1 cellular context compared by ENCODE assay signal in genomic region chr17:39653662-39654331, GRCh38.
TF ChIP-seq lines count a peak whose summit lies in the region.

No MANE protein-coding gene starts in this region.

TF ChIP-seq in HepG2, 621 proteins besides CTCF, POLR2A, EP300 and RAD21 (continued from another document and continues in another):
- TF ChIP-seq, protein P1, sequence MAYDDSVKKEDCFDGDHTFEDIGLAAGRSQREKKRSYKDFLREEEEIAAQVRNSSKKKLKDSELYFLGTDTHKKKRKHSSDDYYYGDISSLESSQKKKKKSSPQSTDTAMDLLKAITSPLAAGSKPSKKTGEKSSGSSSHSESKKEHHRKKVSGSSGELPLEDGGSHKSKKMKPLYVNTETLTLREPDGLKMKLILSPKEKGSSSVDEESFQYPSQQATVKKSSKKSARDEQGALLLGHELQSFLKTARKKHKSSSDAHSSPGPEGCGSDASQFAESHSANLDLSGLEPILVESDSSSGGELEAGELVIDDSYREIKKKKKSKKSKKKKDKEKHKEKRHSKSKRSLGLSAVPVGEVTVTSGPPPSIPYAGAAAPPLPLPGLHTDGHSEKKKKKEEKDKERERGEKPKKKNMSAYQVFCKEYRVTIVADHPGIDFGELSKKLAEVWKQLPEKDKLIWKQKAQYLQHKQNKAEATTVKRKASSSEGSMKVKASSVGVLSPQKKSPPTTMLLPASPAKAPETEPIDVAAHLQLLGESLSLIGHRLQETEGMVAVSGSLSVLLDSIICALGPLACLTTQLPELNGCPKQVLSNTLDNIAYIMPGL (CRISPR knock-in tag; IDR thresholded peaks at IDR 0.05; ENCODE audit: borderline replicate concordance in 1 of 2, low read depth in 1 of 2) = peak; percentile 68 to 88; a peak in 3 of 4 replicates
- TF ChIP-seq CEBPB (IDR thresholded peaks at IDR 0.05; ENCODE audit: borderline replicate concordance, low read depth, low read length) (0 out of 2 replicates have a peak, but pooled peaks have one; percentile 2), FOXK2 (IDR thresholded peaks at IDR 0.05) (no peak), ZNF263 (CRISPR knock-in tag; IDR thresholded peaks at IDR 0.05) (peak; percentile 75; the same call in 1 of the 2 replicates), ELF1 (CRISPR knock-in tag; IDR thresholded peaks at IDR 0.05) (no peak), KIAA2018 (CRISPR knock-in tag; IDR thresholded peaks at IDR 0.05; ENCODE audit: borderline replicate concordance) (no peak), REL (CRISPR knock-in tag; conservative IDR thresholded peaks at IDR 0.05) (no peak), ZNF44 (CRISPR knock-in tag; IDR thresholded peaks at IDR 0.05) (no peak), HOXD1 (CRISPR knock-in tag; IDR thresholded peaks at IDR 0.05) (no peak), JUND (CRISPR knock-in tag; IDR thresholded peaks at IDR 0.05) (0 out of 2 replicates have a peak, but pooled peaks have one; percentile 53), ZNF788 (CRISPR knock-in tag; IDR thresholded peaks at IDR 0.05; ENCODE audit: borderline replicate concordance) (peak; percentile 54; the same call in 1 of the 2 replicates), ZNF781 (CRISPR knock-in tag; IDR thresholded peaks at IDR 0.05; ENCODE audit: borderline replicate concordance, not compliant biosample characterization) (no peak), MYC (CRISPR knock-in tag; IDR thresholded peaks at IDR 0.05; ENCODE audit: borderline replicate concordance) (0 out of 2 replicates have a peak, but pooled peaks have one; percentile 17), RARA (CRISPR knock-in tag; IDR thresholded peaks at IDR 0.05) (peak; percentile 95), ATF1 (CRISPR knock-in tag; IDR thresholded peaks at IDR 0.05) (no peak), ATF5 (CRISPR knock-in tag; IDR thresholded peaks at IDR 0.05; ENCODE audit: low read depth) (no peak), ZFYVE20 (CRISPR knock-in tag; IDR thresholded peaks at IDR 0.05; ENCODE audit: borderline replicate concordance, low read depth) (no peak), ASH2L (IDR thresholded peaks at IDR 0.05; ENCODE audit: insufficient read length, low read depth, low read length) (no peak), NFYC (CRISPR knock-in tag; IDR thresholded peaks at IDR 0.05) (no peak)
- TF ChIP-seq, protein P2, sequence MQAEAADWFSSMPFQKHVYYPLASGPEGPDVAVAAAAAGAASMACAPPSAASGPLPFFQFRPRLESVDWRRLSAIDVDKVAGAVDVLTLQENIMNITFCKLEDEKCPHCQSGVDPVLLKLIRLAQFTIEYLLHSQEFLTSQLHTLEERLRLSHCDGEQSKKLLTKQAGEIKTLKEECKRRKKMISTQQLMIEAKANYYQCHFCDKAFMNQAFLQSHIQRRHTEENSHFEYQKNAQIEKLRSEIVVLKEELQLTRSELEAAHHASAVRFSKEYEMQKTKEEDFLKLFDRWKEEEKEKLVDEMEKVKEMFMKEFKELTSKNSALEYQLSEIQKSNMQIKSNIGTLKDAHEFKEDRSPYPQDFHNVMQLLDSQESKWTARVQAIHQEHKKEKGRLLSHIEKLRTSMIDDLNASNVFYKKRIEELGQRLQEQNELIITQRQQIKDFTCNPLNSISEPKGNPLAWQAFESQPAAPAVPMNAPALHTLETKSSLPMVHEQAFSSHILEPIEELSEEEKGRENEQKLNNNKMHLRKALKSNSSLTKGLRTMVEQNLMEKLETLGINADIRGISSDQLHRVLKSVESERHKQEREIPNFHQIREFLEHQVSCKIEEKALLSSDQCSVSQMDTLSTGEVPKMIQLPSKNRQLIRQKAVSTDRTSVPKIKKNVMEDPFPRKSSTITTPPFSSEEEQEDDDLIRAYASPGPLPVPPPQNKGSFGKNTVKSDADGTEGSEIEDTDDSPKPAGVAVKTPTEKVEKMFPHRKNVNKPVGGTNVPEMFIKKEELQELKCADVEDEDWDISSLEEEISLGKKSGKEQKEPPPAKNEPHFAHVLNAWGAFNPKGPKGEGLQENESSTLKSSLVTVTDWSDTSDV (CRISPR knock-in tag; IDR thresholded peaks at IDR 0.05) = no peak
- TF ChIP-seq, protein P3, sequence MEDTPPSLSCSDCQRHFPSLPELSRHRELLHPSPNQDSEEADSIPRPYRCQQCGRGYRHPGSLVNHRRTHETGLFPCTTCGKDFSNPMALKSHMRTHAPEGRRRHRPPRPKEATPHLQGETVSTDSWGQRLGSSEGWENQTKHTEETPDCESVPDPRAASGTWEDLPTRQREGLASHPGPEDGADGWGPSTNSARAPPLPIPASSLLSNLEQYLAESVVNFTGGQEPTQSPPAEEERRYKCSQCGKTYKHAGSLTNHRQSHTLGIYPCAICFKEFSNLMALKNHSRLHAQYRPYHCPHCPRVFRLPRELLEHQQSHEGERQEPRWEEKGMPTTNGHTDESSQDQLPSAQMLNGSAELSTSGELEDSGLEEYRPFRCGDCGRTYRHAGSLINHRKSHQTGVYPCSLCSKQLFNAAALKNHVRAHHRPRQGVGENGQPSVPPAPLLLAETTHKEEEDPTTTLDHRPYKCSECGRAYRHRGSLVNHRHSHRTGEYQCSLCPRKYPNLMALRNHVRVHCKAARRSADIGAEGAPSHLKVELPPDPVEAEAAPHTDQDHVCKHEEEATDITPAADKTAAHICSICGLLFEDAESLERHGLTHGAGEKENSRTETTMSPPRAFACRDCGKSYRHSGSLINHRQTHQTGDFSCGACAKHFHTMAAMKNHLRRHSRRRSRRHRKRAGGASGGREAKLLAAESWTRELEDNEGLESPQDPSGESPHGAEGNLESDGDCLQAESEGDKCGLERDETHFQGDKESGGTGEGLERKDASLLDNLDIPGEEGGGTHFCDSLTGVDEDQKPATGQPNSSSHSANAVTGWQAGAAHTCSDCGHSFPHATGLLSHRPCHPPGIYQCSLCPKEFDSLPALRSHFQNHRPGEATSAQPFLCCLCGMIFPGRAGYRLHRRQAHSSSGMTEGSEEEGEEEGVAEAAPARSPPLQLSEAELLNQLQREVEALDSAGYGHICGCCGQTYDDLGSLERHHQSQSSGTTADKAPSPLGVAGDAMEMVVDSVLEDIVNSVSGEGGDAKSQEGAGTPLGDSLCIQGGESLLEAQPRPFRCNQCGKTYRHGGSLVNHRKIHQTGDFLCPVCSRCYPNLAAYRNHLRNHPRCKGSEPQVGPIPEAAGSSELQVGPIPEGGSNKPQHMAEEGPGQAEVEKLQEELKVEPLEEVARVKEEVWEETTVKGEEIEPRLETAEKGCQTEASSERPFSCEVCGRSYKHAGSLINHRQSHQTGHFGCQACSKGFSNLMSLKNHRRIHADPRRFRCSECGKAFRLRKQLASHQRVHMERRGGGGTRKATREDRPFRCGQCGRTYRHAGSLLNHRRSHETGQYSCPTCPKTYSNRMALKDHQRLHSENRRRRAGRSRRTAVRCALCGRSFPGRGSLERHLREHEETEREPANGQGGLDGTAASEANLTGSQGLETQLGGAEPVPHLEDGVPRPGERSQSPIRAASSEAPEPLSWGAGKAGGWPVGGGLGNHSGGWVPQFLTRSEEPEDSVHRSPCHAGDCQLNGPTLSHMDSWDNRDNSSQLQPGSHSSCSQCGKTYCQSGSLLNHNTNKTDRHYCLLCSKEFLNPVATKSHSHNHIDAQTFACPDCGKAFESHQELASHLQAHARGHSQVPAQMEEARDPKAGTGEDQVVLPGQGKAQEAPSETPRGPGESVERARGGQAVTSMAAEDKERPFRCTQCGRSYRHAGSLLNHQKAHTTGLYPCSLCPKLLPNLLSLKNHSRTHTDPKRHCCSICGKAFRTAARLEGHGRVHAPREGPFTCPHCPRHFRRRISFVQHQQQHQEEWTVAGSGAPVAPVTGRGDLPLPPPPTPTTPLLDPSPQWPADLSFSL (CRISPR knock-in tag; IDR thresholded peaks at IDR 0.05) = no peak
- TF ChIP-seq, protein P4, sequence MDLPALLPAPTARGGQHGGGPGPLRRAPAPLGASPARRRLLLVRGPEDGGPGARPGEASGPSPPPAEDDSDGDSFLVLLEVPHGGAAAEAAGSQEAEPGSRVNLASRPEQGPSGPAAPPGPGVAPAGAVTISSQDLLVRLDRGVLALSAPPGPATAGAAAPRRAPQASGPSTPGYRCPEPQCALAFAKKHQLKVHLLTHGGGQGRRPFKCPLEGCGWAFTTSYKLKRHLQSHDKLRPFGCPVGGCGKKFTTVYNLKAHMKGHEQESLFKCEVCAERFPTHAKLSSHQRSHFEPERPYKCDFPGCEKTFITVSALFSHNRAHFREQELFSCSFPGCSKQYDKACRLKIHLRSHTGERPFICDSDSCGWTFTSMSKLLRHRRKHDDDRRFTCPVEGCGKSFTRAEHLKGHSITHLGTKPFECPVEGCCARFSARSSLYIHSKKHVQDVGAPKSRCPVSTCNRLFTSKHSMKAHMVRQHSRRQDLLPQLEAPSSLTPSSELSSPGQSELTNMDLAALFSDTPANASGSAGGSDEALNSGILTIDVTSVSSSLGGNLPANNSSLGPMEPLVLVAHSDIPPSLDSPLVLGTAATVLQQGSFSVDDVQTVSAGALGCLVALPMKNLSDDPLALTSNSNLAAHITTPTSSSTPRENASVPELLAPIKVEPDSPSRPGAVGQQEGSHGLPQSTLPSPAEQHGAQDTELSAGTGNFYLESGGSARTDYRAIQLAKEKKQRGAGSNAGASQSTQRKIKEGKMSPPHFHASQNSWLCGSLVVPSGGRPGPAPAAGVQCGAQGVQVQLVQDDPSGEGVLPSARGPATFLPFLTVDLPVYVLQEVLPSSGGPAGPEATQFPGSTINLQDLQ (CRISPR knock-in tag; IDR thresholded peaks at IDR 0.05) = no peak
- TF ChIP-seq, protein P5, sequence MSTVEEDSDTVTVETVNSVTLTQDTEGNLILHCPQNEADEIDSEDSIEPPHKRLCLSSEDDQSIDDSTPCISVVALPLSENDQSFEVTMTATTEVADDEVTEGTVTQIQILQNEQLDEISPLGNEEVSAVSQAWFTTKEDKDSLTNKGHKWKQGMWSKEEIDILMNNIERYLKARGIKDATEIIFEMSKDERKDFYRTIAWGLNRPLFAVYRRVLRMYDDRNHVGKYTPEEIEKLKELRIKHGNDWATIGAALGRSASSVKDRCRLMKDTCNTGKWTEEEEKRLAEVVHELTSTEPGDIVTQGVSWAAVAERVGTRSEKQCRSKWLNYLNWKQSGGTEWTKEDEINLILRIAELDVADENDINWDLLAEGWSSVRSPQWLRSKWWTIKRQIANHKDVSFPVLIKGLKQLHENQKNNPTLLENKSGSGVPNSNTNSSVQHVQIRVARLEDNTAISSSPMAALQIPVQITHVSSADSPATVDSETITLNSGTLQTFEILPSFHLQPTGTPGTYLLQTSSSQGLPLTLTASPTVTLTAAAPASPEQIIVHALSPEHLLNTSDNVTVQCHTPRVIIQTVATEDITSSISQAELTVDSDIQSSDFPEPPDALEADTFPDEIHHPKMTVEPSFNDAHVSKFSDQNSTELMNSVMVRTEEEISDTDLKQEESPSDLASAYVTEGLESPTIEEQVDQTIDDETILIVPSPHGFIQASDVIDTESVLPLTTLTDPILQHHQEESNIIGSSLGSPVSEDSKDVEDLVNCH (CRISPR knock-in tag; IDR thresholded peaks at IDR 0.05) = no peak
